8 cellular contexts compared by ENCODE assay signal in the genomic region with DNA sequence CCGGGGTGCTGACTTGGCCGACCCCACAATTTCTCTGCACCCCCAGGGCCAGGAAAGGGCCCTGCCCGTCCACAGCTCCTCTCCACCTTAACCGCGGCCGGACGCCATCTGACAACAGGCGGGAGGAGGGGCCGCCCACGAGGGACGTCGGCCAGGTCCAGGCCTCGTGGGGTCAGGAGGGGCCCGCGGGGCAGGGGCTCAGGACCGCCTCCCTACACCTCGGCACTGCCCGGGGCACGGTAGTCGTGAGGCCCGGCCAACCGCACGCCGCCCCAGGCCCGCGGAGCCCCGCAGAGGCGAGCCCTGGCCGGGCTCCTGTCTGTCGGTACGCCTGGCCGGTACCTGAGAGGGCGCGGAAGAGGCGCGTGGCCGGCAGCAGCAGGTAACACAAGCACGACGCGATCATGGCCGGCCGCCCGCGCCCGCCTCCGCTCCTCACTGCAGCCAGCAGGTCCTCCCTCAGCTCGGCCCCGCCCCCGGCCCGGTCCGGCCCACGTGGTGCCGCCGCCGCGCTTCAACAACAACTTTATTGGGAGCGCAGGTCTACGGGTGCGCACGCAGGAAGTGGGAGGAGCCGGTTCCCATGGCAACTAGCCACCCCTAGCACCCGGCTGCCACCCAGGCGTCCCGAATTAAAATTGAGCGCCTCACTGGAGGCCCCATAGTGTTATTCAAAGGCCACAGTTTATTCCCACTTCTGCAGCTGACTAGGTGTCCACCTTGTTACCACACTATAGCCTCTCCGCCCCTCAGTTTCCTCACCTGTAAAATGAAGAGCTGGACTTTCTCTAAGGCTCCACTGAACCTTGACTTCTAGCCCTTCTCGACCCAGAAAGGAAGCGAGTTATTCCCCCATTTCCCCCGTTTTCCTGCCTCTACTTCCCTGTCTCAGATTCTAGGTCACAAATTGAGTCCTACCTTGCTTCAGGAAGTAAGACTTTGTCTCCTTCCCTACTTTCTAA.
DNase-seq lines count a peak whose midpoint lies in the region; ATAC-seq and TF ChIP-seq lines count a peak whose summit lies in the region.

A gene with protein sequence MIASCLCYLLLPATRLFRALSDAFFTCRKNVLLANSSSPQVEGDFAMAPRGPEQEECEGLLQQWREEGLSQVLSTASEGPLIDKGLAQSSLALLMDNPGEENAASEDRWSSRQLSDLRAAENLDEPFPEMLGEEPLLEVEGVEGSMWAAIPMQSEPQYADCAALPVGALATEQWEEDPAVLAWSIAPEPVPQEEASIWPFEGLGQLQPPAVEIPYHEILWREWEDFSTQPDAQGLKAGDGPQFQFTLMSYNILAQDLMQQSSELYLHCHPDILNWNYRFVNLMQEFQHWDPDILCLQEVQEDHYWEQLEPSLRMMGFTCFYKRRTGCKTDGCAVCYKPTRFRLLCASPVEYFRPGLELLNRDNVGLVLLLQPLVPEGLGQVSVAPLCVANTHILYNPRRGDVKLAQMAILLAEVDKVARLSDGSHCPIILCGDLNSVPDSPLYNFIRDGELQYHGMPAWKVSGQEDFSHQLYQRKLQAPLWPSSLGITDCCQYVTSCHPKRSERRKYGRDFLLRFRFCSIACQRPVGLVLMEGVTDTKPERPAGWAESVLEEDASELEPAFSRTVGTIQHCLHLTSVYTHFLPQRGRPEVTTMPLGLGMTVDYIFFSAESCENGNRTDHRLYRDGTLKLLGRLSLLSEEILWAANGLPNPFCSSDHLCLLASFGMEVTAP (minus strand): TSS at position 461 of the 962 bp plus-strand sequence. CDS start 55 bp downstream, at position 406.

- peak within 1 kb of the TSS; percentile 84 for H3K4me3 ChIP-seq in GM08714 (ENCODE audit: low read length)

- DNase-seq in NCI-H1092 treated with DMSO at 0.1 percent for 48 hours (lab: John Stamatoyannopoulos, UW) = peak; percentile 88
- DNase-seq in globus pallidus (ENCODE audit: low spot score) = peak; percentile 90
- peak; percentile 50 for DNase-seq in non-pigmented ciliary epithelial cell (ENCODE audit: low read depth)
- DNase-seq in substantia nigra (lab: John Stamatoyannopoulos, UW) = peak; percentile 51 to 97 (median 90)

- H3K4me3 Mint-ChIP-seq in activated naive CD4-positive, alpha-beta T cell treated with anti-CD3 and anti-CD28 coated beads, Interleukin-2, amount 50 U/mL, for 24 hours = peak within 1 kb of the TSS; percentile 97

- no peaks in the 10 kb centered on the region for H3K27me3 Mint-ChIP-seq in activated naive CD4-positive, alpha-beta T cell treated with anti-CD3 and anti-CD28 coated beads, Interleukin-2, amount 50 U/mL, for 24 hours

- peak; percentile 78 for ATAC-seq in HG02623 (IDR thresholded peaks at IDR 0.05; ENCODE audit: unreplicated experiment)
- peak; percentile 93 for ATAC-seq in SK-N-SH treated with all-trans-retinoic acid at 6 μM for 48 hours

- H3K36me3 Mint-ChIP-seq in activated naive CD4-positive, alpha-beta T cell treated with anti-CD3 and anti-CD28 coated beads, Interleukin-2, amount 50 U/mL, for 24 hours = no peaks in the 10 kb centered on the region

- peaks cover 36% of the 10 kb centered on the region for H3K4me1 Mint-ChIP-seq in activated naive CD4-positive, alpha-beta T cell treated with anti-CD3 and anti-CD28 coated beads, Interleukin-2, amount 50 U/mL, for 24 hours

- peak within 1 kb of the TSS; percentile 94 for H3K27ac Mint-ChIP-seq in activated naive CD4-positive, alpha-beta T cell treated with anti-CD3 and anti-CD28 coated beads, Interleukin-2, amount 50 U/mL, for 24 hours

- no peaks in the 10 kb centered on the region for H3K9me3 Mint-ChIP-seq in activated naive CD4-positive, alpha-beta T cell treated with anti-CD3 and anti-CD28 coated beads, Interleukin-2, amount 50 U/mL, for 24 hours

- H3K27ac ChIP-seq in substantia nigra (ENCODE audit: low read depth, low read length, poor library complexity, severe bottlenecking) = peak within 1 kb of the TSS; percentile 87

TF ChIP-seq in SK-N-SH treated with all-trans-retinoic acid at 6 μM for 48 hours, 23 proteins besides CTCF, POLR2A, EP300 and RAD21:
- TF ChIP-seq SNAI2 (CRISPR knock-in tag; IDR thresholded peaks at IDR 0.05) (no peak), RARB (CRISPR knock-in tag; IDR thresholded peaks at IDR 0.05) (no peak), ZNF8 (CRISPR knock-in tag; IDR thresholded peaks at IDR 0.05) (no peak), OSR1 (CRISPR knock-in tag; IDR thresholded peaks at IDR 0.05) (no peak)
- TF ChIP-seq, protein P1, sequence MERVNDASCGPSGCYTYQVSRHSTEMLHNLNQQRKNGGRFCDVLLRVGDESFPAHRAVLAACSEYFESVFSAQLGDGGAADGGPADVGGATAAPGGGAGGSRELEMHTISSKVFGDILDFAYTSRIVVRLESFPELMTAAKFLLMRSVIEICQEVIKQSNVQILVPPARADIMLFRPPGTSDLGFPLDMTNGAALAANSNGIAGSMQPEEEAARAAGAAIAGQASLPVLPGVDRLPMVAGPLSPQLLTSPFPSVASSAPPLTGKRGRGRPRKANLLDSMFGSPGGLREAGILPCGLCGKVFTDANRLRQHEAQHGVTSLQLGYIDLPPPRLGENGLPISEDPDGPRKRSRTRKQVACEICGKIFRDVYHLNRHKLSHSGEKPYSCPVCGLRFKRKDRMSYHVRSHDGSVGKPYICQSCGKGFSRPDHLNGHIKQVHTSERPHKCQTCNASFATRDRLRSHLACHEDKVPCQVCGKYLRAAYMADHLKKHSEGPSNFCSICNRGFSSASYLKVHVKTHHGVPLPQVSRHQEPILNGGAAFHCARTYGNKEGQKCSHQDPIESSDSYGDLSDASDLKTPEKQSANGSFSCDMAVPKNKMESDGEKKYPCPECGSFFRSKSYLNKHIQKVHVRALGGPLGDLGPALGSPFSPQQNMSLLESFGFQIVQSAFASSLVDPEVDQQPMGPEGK (CRISPR knock-in tag; IDR thresholded peaks at IDR 0.05; ENCODE audit: borderline replicate concordance) = no peak
TF ChIP-seq in SK-N-SH treated with all-trans-retinoic acid at 6 μM for 48 hours: peak in this region for 0.

Comparison
In these comparisons a context has a peak if more than half of its experiments do, and no peak if none do; other contexts are left out.
1. Peak in every context shown above with its lines: DNase-seq, ATAC-seq, H3K4me3 ChIP-seq and H3K27ac ChIP-seq.